In the genomic region with DNA sequence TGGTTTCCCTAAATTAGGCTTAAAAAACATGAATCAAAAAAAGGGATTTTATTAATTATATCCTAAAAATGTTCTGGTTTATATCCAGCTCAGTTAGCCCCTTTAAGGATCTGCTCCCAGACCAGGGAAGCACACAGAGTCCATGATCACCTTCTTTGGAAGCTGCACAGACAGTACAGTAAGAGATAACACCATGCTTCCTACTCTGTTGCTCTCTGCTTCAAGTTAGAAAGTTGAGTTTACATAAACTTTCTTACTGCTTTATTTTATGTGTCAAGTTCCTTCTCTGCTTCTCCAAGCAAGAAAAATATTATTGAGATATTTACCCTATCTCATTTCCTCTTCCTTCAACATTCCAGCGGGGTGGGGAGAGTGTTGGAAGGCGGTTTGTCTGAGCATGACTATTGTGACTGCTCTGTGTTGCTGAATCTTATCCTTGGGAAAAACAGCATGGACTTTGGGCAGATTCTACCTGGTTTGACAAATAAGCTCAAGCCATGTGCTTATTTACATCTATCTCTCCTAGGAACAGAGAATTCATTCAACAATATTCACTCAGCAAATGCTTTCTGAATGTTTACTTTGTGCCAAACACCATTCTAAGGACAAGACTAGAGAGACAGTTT, we compare ENCODE assay signal across 22 cellular contexts.
"Had no signal": no experiment of that assay in that cellular context is flagged by ENCODE, and none has a peak within 500 bp of the region (broad histone marks: within the 10 kb centered on the region; RNA-seq: fewer than 3 reads in every experiment).

No MANE protein-coding gene starts in this region.

- H3K4me3 Mint-ChIP-seq: activated naive CD4-positive, alpha-beta T cell treated with anti-CD3 and anti-CD28 coated beads, Interleukin-2, amount 50 U/mL, for 24 hours; activated T-cell treated with anti-CD3 and anti-CD28 coated beads, Interleukin-2, amount 50 U/mL, for 72 hours; immature natural killer cell; memory B cell; naive thymus-derived CD8-positive, alpha-beta T cell had no signal

- H3K36me3 Mint-ChIP-seq: activated naive CD4-positive, alpha-beta T cell treated with anti-CD3 and anti-CD28 coated beads, Interleukin-2, amount 50 U/mL, for 24 hours; immature natural killer cell; naive thymus-derived CD8-positive, alpha-beta T cell had no signal

- H3K27ac Mint-ChIP-seq: activated naive CD4-positive, alpha-beta T cell treated with anti-CD3 and anti-CD28 coated beads, Interleukin-2, amount 50 U/mL, for 24 hours; activated T-cell treated with anti-CD3 and anti-CD28 coated beads, Interleukin-2, amount 50 U/mL, for 72 hours; immature natural killer cell; memory B cell; naive thymus-derived CD8-positive, alpha-beta T cell had no signal

- FAIRE-seq: frontal cortex, TTC549 had no signal

- ATAC-seq: activated T-cell treated with anti-CD3 and anti-CD28 coated beads, Interleukin-2, amount 50 U/mL, for 72 hours; naive thymus-derived CD8-positive, alpha-beta T cell had no signal

- H3K36me3 ChIP-seq: ascending aorta, ovary, tibial nerve, vagina had no signal

- H3K4me3 ChIP-seq: ascending aorta, dorsolateral prefrontal cortex, ovary, tibial nerve, vagina had no signal

- H3K27ac ChIP-seq: ascending aorta, dorsolateral prefrontal cortex, ovary, tibial nerve, vagina had no signal

- H3K9me3 ChIP-seq: ascending aorta, ovary, vagina had no signal

- DNase-seq: activated CD4-positive, alpha-beta T cell treated with anti-CD3 and anti-CD28 coated beads, Interleukin-2, amount 50 U/mL, for 4 hours; activated effector memory CD4-positive, alpha-beta T cell treated with anti-CD3 and anti-CD28 coated beads, Interleukin-2, amount 50 U/mL, for 16 hours; activated T-cell treated with anti-CD3 and anti-CD28 coated beads, Interleukin-2, amount 50 U/mL, for 72 hours; dorsolateral prefrontal cortex; erythroblast; head of caudate nucleus; immature natural killer cell; naive thymus-derived CD8-positive, alpha-beta T cell; ovary; stimulated activated CD4-positive, alpha-beta T cell treated with anti-CD3 and anti-CD28 coated beads, Interleukin-12 subunit alpha, Interleukin-12 subunit beta, amount 100 ng/mL, for 4 hours; stimulated activated CD4-positive, alpha-beta T cell treated with anti-CD3 and anti-CD28 coated beads, Interleukin-1b, Interleukin-23, amount 100 ng/mL, for 48 hours; stimulated activated CD8-positive, alpha-beta memory T cell treated with anti-CD3 and anti-CD28 coated beads, Interleukin-4, amount 100 ng/mL, for 48 hours; stimulated activated naive CD4-positive, alpha-beta T cell treated with Interleukin-2 at 50 U/mL for 16 hours; substantia nigra; SW 1271 had no signal

- H3K27me3 ChIP-seq: ascending aorta, dorsolateral prefrontal cortex, ovary, tibial nerve, vagina had no signal

- H3K4me1 ChIP-seq: ascending aorta, tibial nerve, vagina had no signal

- H3K4me1 Mint-ChIP-seq: activated naive CD4-positive, alpha-beta T cell treated with anti-CD3 and anti-CD28 coated beads, Interleukin-2, amount 50 U/mL, for 24 hours; immature natural killer cell; memory B cell; naive thymus-derived CD8-positive, alpha-beta T cell had no signal
